In genomic region chr1:115726570-115726969, GRCh38 we compare ENCODE assay signal across 1 cellular context.
A peak's percentile ranks its signal among the peaks of the same experiment; 100 is the strongest.
TF ChIP-seq lines count a peak whose summit lies in the region.

No MANE protein-coding gene starts in this region.

TF ChIP-seq in HepG2, 621 proteins besides CTCF, POLR2A, EP300 and RAD21:
- TF ChIP-seq ZNF205 (CRISPR knock-in tag; IDR thresholded peaks at IDR 0.05) (no peak), MAFK (conservative IDR thresholded peaks at IDR 0.05 in 1 of 2, IDR thresholded peaks at IDR 0.05 in 1 of 2; ENCODE audit: low read length in 2 of 2) (peak; percentile 56 to 82), NAIF1 (CRISPR knock-in tag; IDR thresholded peaks at IDR 0.05; ENCODE audit: borderline replicate concordance) (no peak), MAFF (IDR thresholded peaks at IDR 0.05; ENCODE audit: low read depth, low read length) (peak; percentile 61), ZMAT3 (CRISPR knock-in tag; conservative IDR thresholded peaks at IDR 0.05) (no peak), ZFP36L1 (CRISPR knock-in tag; IDR thresholded peaks at IDR 0.05) (no peak), ZNF740 (CRISPR knock-in tag; IDR thresholded peaks at IDR 0.05) (no peak), U2AF1 (optimal IDR thresholded peaks at IDR 0.05; ENCODE audit: low read depth, low read length) (no peak)
